In the genomic region with DNA sequence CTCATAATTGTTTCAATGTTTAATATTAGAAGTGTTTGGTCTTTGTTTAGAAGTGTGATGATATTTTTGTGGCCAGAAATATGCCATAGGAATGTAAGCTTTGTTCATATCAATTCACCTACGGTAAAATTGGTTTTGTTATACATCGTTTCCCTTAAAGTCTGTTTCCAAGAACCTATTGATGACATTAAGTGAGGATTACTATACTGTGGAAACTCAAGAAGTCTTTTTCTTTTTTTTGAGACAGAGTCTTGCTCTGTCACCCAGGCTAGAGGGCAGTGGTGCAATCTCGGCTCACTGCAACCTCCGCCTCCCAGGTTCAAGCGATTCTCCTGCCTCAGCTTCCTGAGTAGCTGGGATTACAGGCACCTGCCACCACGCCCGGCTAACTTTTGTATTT, we compare ENCODE assay signal across 16 cellular contexts. TPM values are rescaled to one million over a fixed set of nuclear protein-coding genes. Genes with fewer than 3 reads are reported as not detected.
"Had no signal": no experiment of that assay in that cellular context is flagged by ENCODE, and none has a peak within 500 bp of the region (broad histone marks: within the 10 kb centered on the region; RNA-seq: fewer than 3 reads in every experiment).

No MANE protein-coding gene starts in this region.

RNA-seq across cellular contexts. Expression of a gene that starts 5.5 kb away (rescaled TPM):
- total RNA-seq: activated naive CD4-positive, alpha-beta T cell treated with anti-CD3 and anti-CD28 coated beads for 36 hours; activated naive CD4-positive, alpha-beta T cell treated with anti-CD3 and anti-CD28 coated beads, Interleukin-2, amount 50 U/mL, for 72 hours; activated naive CD8-positive, alpha-beta T cell treated with anti-CD3 and anti-CD28 coated beads for 36 hours; activated naive CD8-positive, alpha-beta T cell treated with anti-CD3 and anti-CD28 coated beads, Interleukin-2, amount 10 ng/mL, durations not matched to agents 7 days and 5 days; activated T-helper 17 cell treated with anti-CD3 and anti-CD28 coated beads, Interleukin-2, amount 50 U/mL, for 72 hours; adrenal gland; aorta; ascending aorta; astrocyte; body of pancreas; breast epithelium; bronchial epithelial cell; cardiac muscle cell; cardiac septum; cerebellum; chondrocyte had no signal
